ENCODE assay signal across 18 cellular contexts in genomic region chr15:90683876-90684275, GRCh38.
"Had no signal": no experiment of that assay in that cellular context is flagged by ENCODE, and none has a peak within 500 bp of the region (broad histone marks: within the 10 kb centered on the region; RNA-seq: fewer than 3 reads in every experiment).

No MANE protein-coding gene starts in this region.

- H3K4me1 ChIP-seq: pancreas, sigmoid colon, thyroid gland had no signal

- H3K4me3 Mint-ChIP-seq: activated CD4-positive, alpha-beta T cell treated with anti-CD3 and anti-CD28 coated beads, Interleukin-2, amount 10 ng/mL, durations not matched to agents 24 days and 14 days; central memory CD8-positive, alpha-beta T cell; stimulated activated memory B cell treated with anti-CD40 and anti-IgM and Interleukin-4, amounts not matched to agents 10 μg/mL and 1 μg/mL and 100 μg/mL, for 72 hours had no signal

- ATAC-seq: gastroesophageal sphincter; heart left ventricle; left lung; pancreas; stimulated activated memory B cell treated with anti-CD40 and anti-IgM and Interleukin-4, amounts not matched to agents 10 μg/mL and 1 μg/mL and 100 μg/mL, for 72 hours had no signal

- DNase-seq: activated CD4-positive, alpha-beta T cell treated with anti-CD3 and anti-CD28 coated beads, Interleukin-2, amount 10 ng/mL, durations not matched to agents 24 days and 14 days; activated gamma-delta T cell treated with Interleukin-2 at 50 U/mL for 16 hours; activated T-cell treated with anti-CD3 and anti-CD28 coated beads, Interleukin-2, amount 50 U/mL, for 48 hours; aorta; erythroblast; heart left ventricle; left lung; mammary epithelial cell; pancreas; sigmoid colon; stimulated activated CD4-positive, alpha-beta T cell treated with anti-CD3 and anti-CD28 coated beads, Interleukin-4, amount 100 ng/mL, for 24 hours; SW 1271; T1000; thyroid gland had no signal

- H3K9me3 ChIP-seq: gastroesophageal sphincter, pancreas, sigmoid colon, thyroid gland had no signal

- H3K36me3 Mint-ChIP-seq: stimulated activated memory B cell treated with anti-CD40 and anti-IgM and Interleukin-4, amounts not matched to agents 10 μg/mL and 1 μg/mL and 100 μg/mL, for 72 hours had no signal

- H3K4me3 ChIP-seq: coronary artery, gastroesophageal sphincter, heart left ventricle, left lung, pancreas, sigmoid colon, thyroid gland had no signal

- H3K9me3 Mint-ChIP-seq: activated CD4-positive, alpha-beta T cell treated with anti-CD3 and anti-CD28 coated beads, Interleukin-2, amount 10 ng/mL, durations not matched to agents 24 days and 14 days; central memory CD8-positive, alpha-beta T cell; stimulated activated memory B cell treated with anti-CD40 and anti-IgM and Interleukin-4, amounts not matched to agents 10 μg/mL and 1 μg/mL and 100 μg/mL, for 72 hours had no signal

- H3K27ac ChIP-seq: coronary artery, gastroesophageal sphincter, heart left ventricle, left lung, pancreas, sigmoid colon, thyroid gland had no signal

- H3K27me3 ChIP-seq: gastroesophageal sphincter, heart left ventricle, left lung, pancreas, sigmoid colon, thyroid gland had no signal

- H3K27me3 Mint-ChIP-seq: activated CD4-positive, alpha-beta T cell treated with anti-CD3 and anti-CD28 coated beads, Interleukin-2, amount 10 ng/mL, durations not matched to agents 24 days and 14 days had no signal

- H3K36me3 ChIP-seq: gastroesophageal sphincter, heart left ventricle, left lung, pancreas, sigmoid colon, thyroid gland had no signal
